1 cellular context compared by ENCODE assay signal in genomic region chr10:73785721-73786511, GRCh38.
TF ChIP-seq lines count a peak whose summit lies in the region.

No MANE protein-coding gene starts in this region.

TF ChIP-seq in HepG2, 621 proteins besides CTCF, POLR2A, EP300 and RAD21 (continued from another document and continues in another):
- peak; percentile 1; the same call in 1 of the 2 replicates for TF ChIP-seq ZNF766 (CRISPR knock-in tag; IDR thresholded peaks at IDR 0.05; ENCODE audit: borderline replicate concordance)
- peak; percentile 8; the same call in 1 of the 2 replicates for TF ChIP-seq TAF1 (CRISPR knock-in tag; IDR thresholded peaks at IDR 0.05)
- 0 out of 2 replicates have a peak, but pooled peaks have one; percentile 11 for TF ChIP-seq ZNF772 (CRISPR knock-in tag; IDR thresholded peaks at IDR 0.05)
- TF ChIP-seq ZNF276 (CRISPR knock-in tag; IDR thresholded peaks at IDR 0.05; ENCODE audit: low read depth), result no peak
- TF ChIP-seq ATF5 (CRISPR knock-in tag; IDR thresholded peaks at IDR 0.05; ENCODE audit: low read depth), result no peak
- TF ChIP-seq, protein P1, sequence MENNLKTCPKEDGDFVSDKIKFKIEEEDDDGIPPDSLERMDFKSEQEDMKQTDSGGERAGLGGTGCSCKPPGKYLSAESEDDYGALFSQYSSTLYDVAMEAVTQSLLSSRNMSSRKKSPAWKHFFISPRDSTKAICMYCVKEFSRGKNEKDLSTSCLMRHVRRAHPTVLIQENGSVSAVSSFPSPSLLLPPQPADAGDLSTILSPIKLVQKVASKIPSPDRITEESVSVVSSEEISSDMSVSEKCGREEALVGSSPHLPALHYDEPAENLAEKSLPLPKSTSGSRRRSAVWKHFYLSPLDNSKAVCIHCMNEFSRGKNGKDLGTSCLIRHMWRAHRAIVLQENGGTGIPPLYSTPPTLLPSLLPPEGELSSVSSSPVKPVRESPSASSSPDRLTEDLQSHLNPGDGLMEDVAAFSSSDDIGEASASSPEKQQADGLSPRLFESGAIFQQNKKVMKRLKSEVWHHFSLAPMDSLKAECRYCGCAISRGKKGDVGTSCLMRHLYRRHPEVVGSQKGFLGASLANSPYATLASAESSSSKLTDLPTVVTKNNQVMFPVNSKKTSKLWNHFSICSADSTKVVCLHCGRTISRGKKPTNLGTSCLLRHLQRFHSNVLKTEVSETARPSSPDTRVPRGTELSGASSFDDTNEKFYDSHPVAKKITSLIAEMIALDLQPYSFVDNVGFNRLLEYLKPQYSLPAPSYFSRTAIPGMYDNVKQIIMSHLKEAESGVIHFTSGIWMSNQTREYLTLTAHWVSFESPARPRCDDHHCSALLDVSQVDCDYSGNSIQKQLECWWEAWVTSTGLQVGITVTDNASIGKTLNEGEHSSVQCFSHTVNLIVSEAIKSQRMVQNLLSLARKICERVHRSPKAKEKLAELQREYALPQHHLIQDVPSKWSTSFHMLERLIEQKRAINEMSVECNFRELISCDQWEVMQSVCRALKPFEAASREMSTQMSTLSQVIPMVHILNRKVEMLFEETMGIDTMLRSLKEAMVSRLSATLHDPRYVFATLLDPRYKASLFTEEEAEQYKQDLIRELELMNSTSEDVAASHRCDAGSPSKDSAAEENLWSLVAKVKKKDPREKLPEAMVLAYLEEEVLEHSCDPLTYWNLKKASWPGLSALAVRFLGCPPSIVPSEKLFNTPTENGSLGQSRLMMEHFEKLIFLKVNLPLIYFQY (CRISPR knock-in tag; IDR thresholded peaks at IDR 0.05; ENCODE audit: borderline replicate concordance), result no peak
- TF ChIP-seq, protein P2, sequence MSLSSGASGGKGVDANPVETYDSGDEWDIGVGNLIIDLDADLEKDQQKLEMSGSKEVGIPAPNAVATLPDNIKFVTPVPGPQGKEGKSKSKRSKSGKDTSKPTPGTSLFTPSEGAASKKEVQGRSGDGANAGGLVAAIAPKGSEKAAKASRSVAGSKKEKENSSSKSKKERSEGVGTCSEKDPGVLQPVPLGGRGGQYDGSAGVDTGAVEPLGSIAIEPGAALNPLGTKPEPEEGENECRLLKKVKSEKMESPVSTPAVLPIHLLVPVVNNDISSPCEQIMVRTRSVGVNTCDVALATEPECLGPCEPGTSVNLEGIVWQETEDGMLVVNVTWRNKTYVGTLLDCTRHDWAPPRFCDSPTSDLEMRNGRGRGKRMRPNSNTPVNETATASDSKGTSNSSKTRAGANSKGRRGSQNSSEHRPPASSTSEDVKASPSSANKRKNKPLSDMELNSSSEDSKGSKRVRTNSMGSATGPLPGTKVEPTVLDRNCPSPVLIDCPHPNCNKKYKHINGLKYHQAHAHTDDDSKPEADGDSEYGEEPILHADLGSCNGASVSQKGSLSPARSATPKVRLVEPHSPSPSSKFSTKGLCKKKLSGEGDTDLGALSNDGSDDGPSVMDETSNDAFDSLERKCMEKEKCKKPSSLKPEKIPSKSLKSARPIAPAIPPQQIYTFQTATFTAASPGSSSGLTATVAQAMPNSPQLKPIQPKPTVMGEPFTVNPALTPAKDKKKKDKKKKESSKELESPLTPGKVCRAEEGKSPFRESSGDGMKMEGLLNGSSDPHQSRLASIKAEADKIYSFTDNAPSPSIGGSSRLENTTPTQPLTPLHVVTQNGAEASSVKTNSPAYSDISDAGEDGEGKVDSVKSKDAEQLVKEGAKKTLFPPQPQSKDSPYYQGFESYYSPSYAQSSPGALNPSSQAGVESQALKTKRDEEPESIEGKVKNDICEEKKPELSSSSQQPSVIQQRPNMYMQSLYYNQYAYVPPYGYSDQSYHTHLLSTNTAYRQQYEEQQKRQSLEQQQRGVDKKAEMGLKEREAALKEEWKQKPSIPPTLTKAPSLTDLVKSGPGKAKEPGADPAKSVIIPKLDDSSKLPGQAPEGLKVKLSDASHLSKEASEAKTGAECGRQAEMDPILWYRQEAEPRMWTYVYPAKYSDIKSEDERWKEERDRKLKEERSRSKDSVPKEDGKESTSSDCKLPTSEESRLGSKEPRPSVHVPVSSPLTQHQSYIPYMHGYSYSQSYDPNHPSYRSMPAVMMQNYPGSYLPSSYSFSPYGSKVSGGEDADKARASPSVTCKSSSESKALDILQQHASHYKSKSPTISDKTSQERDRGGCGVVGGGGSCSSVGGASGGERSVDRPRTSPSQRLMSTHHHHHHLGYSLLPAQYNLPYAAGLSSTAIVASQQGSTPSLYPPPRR (CRISPR knock-in tag; IDR thresholded peaks at IDR 0.05; ENCODE audit: borderline replicate concordance), result no peak
- TF ChIP-seq MXI1 (IDR thresholded peaks at IDR 0.05; ENCODE audit: borderline replicate concordance, low read depth, low read length), result no peak
- TF ChIP-seq, protein P3, sequence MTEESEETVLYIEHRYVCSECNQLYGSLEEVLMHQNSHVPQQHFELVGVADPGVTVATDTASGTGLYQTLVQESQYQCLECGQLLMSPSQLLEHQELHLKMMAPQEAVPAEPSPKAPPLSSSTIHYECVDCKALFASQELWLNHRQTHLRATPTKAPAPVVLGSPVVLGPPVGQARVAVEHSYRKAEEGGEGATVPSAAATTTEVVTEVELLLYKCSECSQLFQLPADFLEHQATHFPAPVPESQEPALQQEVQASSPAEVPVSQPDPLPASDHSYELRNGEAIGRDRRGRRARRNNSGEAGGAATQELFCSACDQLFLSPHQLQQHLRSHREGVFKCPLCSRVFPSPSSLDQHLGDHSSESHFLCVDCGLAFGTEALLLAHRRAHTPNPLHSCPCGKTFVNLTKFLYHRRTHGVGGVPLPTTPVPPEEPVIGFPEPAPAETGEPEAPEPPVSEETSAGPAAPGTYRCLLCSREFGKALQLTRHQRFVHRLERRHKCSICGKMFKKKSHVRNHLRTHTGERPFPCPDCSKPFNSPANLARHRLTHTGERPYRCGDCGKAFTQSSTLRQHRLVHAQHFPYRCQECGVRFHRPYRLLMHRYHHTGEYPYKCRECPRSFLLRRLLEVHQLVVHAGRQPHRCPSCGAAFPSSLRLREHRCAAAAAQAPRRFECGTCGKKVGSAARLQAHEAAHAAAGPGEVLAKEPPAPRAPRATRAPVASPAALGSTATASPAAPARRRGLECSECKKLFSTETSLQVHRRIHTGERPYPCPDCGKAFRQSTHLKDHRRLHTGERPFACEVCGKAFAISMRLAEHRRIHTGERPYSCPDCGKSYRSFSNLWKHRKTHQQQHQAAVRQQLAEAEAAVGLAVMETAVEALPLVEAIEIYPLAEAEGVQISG (CRISPR knock-in tag; IDR thresholded peaks at IDR 0.05), result 0 out of 2 replicates have a peak, but pooled peaks have one; percentile 27
- no peak for TF ChIP-seq ATM (IDR thresholded peaks at IDR 0.05; ENCODE audit: borderline replicate concordance)
- TF ChIP-seq ZNF414 (CRISPR knock-in tag; IDR thresholded peaks at IDR 0.05), result 0 out of 2 replicates have a peak, but pooled peaks have one; percentile 2
- TF ChIP-seq SMAD1 (CRISPR knock-in tag; IDR thresholded peaks at IDR 0.05; ENCODE audit: borderline replicate concordance, low read depth), result 0 out of 2 replicates have a peak, but pooled peaks have one; percentile 32
- TF ChIP-seq FOXC1 (CRISPR knock-in tag; IDR thresholded peaks at IDR 0.05; ENCODE audit: borderline replicate concordance), result peak; percentile 44; the same call in 1 of the 2 replicates
- no peak for TF ChIP-seq NRL (CRISPR knock-in tag; IDR thresholded peaks at IDR 0.05; ENCODE audit: borderline replicate concordance)
- no peak for TF ChIP-seq KLF9 (CRISPR knock-in tag; IDR thresholded peaks at IDR 0.05; ENCODE audit: low read depth)
- TF ChIP-seq ZBTB46 (CRISPR knock-in tag; IDR thresholded peaks at IDR 0.05; ENCODE audit: borderline replicate concordance), result no peak
- TF ChIP-seq, protein P4, sequence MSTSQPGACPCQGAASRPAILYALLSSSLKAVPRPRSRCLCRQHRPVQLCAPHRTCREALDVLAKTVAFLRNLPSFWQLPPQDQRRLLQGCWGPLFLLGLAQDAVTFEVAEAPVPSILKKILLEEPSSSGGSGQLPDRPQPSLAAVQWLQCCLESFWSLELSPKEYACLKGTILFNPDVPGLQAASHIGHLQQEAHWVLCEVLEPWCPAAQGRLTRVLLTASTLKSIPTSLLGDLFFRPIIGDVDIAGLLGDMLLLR (CRISPR knock-in tag; IDR thresholded peaks at IDR 0.05), result no peak
- no peak for TF ChIP-seq HNF4G (IDR thresholded peaks at IDR 0.05; ENCODE audit: borderline replicate concordance, low read depth, low read length)
- TF ChIP-seq HNF4G (CRISPR knock-in tag; IDR thresholded peaks at IDR 0.05; ENCODE audit: borderline replicate concordance, low read depth), result 0 out of 2 replicates have a peak, but pooled peaks have one; percentile 6
- peak; percentile 57 for TF ChIP-seq UBTF (CRISPR knock-in tag; IDR thresholded peaks at IDR 0.05)
- TF ChIP-seq TRAFD1 (CRISPR knock-in tag; IDR thresholded peaks at IDR 0.05; ENCODE audit: borderline replicate concordance), result no peak
- no peak for TF ChIP-seq ZNF264 (CRISPR knock-in tag; IDR thresholded peaks at IDR 0.05)
- TF ChIP-seq HDAC2 (CRISPR knock-in tag; IDR thresholded peaks at IDR 0.05), result 0 out of 2 replicates have a peak, but pooled peaks have one; percentile 16
- 0 out of 2 replicates have a peak, but pooled peaks have one; percentile 11 for TF ChIP-seq MXD3 (CRISPR knock-in tag; IDR thresholded peaks at IDR 0.05)
- TF ChIP-seq MLX (CRISPR knock-in tag; IDR thresholded peaks at IDR 0.05), result no peak
- 0 out of 2 replicates have a peak, but pooled peaks have one; percentile 41 for TF ChIP-seq MTF2 (CRISPR knock-in tag; IDR thresholded peaks at IDR 0.05; ENCODE audit: borderline replicate concordance)
- no peak for TF ChIP-seq ZBTB42 (CRISPR knock-in tag; IDR thresholded peaks at IDR 0.05)
- TF ChIP-seq ASH2L (IDR thresholded peaks at IDR 0.05; ENCODE audit: insufficient read length, low read depth, low read length), result peak; percentile 56
- no peak for TF ChIP-seq TEAD3 (CRISPR knock-in tag; optimal IDR thresholded peaks at IDR 0.05; ENCODE audit: borderline replicate concordance)
